In genomic region chrX:45749375-45749774, GRCh38 we compare ENCODE assay signal across 10 cellular contexts.
DNase-seq lines count a peak whose midpoint lies in the region; ATAC-seq, FAIRE-seq and TF ChIP-seq lines count a peak whose summit lies in the region.
"Had no signal": no experiment of that assay in that cellular context is flagged by ENCODE, and none has a peak within 500 bp of the region (broad histone marks: within the 10 kb centered on the region; RNA-seq: fewer than 3 reads in every experiment).

No MANE protein-coding gene starts in this region.

- ATAC-seq in heart left ventricle (peak in 2 of 4 donors; percentile 39 to 55), Right ventricle myocardium inferior (no peak)

- peak overlapping the region; percentile 2 for H3K9ac ChIP-seq in endothelial cell of umbilical vein (replicated peaks; ENCODE audit: extremely low read depth, insufficient read depth, low read length)

- no peak for TF ChIP-seq EP300 in transverse colon (IDR thresholded peaks at IDR 0.05; ENCODE audit: low read depth)

- no peaks in the 10 kb centered on the region for H3K9me2 ChIP-seq in OCI-LY7 (ENCODE audit: insufficient read depth, low read length)

- WGBS in heart left ventricle, 4 donors, result 39 to 56% (median 48%) methylated on average over 4 of the region's 4 CpGs
- WGBS in transverse colon (ENCODE audit: low coverage in 1 of 2), 2 donors, result 40 to 63% methylated on average over 2 to 4 of the region's 4 CpGs

- TF ChIP-seq POLR2A in heart left ventricle (IDR thresholded peaks at IDR 0.05), result no peak
- no peak for TF ChIP-seq POLR2A in endothelial cell of umbilical vein (IDR thresholded peaks at IDR 0.05; ENCODE audit: low read depth, low read length)
- TF ChIP-seq POLR2A in transverse colon (IDR thresholded peaks at IDR 0.05), result no peak

- H3K27me3 ChIP-seq in heart left ventricle (peaks cover 0 to 23% (median 0%) of the 10 kb centered on the region in 9 donors), endothelial cell of umbilical vein (ENCODE audit: control insufficient read depth in 2 of 2, insufficient read depth in 2 of 2, low read length in 2 of 2) (no peaks in the 10 kb centered on the region), transverse colon (no peaks in the 10 kb centered on the region)
- H3K27me3 ChIP-seq: SJCRH30 had no signal

- H4K20me1 ChIP-seq in OCI-LY7 (ENCODE audit: insufficient read depth, low read length) (no peaks in the 10 kb centered on the region), endothelial cell of umbilical vein (replicated peaks; ENCODE audit: control insufficient read depth, extremely low read depth, insufficient read depth, low read length) (no peaks in the 10 kb centered on the region)

- in situ Hi-C loops in transverse colon (cut with MboI; ENCODE audit: low pct_ligation_motif_present in 1 of 4, low pct_unique_long_range_greater_than_20kb in 1 of 4, low sequenced_read_pairs in 3 of 4), result no loop called here

- CTCF ChIA-PET in OCI-LY7 (lab: Charles Lee; ENCODE audit: unreplicated experiment), result no interaction called here
- CTCF ChIA-PET in endothelial cell of umbilical vein (lab: Charles Lee), result interaction anchor here (0.6 to 2.1 kb wide), 5 partner anchors 9 to 427 kb away, joined by 3 to 9 read pairs (median 3); no protein-coding TSS in a partner anchor

- BruUV-seq in OCI-LY7 (replicated peaks; lab: Mats Ljungman, UMichigan) (no TSS peak), endothelial cell of umbilical vein (replicated peaks; lab: Mats Ljungman, UMichigan) (no TSS peak)

- no peak for DNase-seq in heart left ventricle
- DNase-seq in Right ventricle myocardium inferior (ENCODE audit: missing footprints), result no peak
- DNase-seq in OCI-LY7 (ENCODE audit: low spot score), result no peak
- DNase-seq in endothelial cell of umbilical vein (ENCODE audit: low read depth, low spot score), result peak; percentile 43
- no peak for DNase-seq in transverse colon
- DNase-seq in posterior vena cava (ENCODE audit: low spot score), result no peak
- no peak for DNase-seq in T-helper 2 cell
- DNase-seq in occipital lobe (lab: John Stamatoyannopoulos, UW), result no peak
- DNase-seq: activated naive CD4-positive, alpha-beta T cell treated with anti-CD3 and anti-CD28 coated beads, Interleukin-2, amount 10 ng/mL, durations not matched to agents 7 days and 5 days; SJCRH30 had no signal

- H3K27ac ChIP-seq in heart left ventricle, result peak overlapping the region in 11 of 12 donors; percentile 22 to 79 (median 67)
- no peak overlapping the region for H3K27ac ChIP-seq in OCI-LY7 (ENCODE audit: low read depth, low read length, poor library complexity, severe bottlenecking)
- H3K27ac ChIP-seq in endothelial cell of umbilical vein (ENCODE audit: insufficient read depth, low read depth, low read length), result peak overlapping the region; percentile 26
- no peak overlapping the region for H3K27ac ChIP-seq in transverse colon
- H3K27ac ChIP-seq: SJCRH30 had no signal

- H2AFZ ChIP-seq in OCI-LY7 (ENCODE audit: low read length) (no peak overlapping the region), endothelial cell of umbilical vein (ENCODE audit: low read depth, low read length) (no peak overlapping the region)

- H3K36me3 ChIP-seq in heart left ventricle, result peaks cover 0 to 19% (median 9%) of the 10 kb centered on the region in 9 donors
- no peaks in the 10 kb centered on the region for H3K36me3 ChIP-seq in OCI-LY7 (ENCODE audit: insufficient read depth, low read length)
- peaks cover 5 to 24% of the 10 kb centered on the region in 2 experiments for H3K36me3 ChIP-seq in endothelial cell of umbilical vein (ENCODE audit: control insufficient read depth in 2 of 2, extremely low read depth in 1 of 2, insufficient read depth in 2 of 2, low read length in 2 of 2)
- H3K36me3 ChIP-seq in transverse colon, result no peaks in the 10 kb centered on the region
- H3K36me3 ChIP-seq: SJCRH30 had no signal

- no peaks in the 10 kb centered on the region for H3K9me3 ChIP-seq in heart left ventricle
- H3K9me3 ChIP-seq in OCI-LY7 (ENCODE audit: low read length), result no peaks in the 10 kb centered on the region
- H3K9me3 ChIP-seq in endothelial cell of umbilical vein (replicated peaks; ENCODE audit: control insufficient read depth, insufficient read depth, low read length), result no peaks in the 10 kb centered on the region
- no peaks in the 10 kb centered on the region for H3K9me3 ChIP-seq in transverse colon
- H3K9me3 ChIP-seq: SJCRH30 had no signal

- H3K4me1 ChIP-seq in heart left ventricle (peaks cover 0 to 23% (median 3%) of the 10 kb centered on the region in 12 donors), OCI-LY7 (ENCODE audit: insufficient read depth, low read length, poor library complexity, severe bottlenecking) (no peaks in the 10 kb centered on the region), endothelial cell of umbilical vein (ENCODE audit: control insufficient read depth, extremely low read depth, insufficient read depth, low read length) (peaks cover 45% of the 10 kb centered on the region), transverse colon (no peaks in the 10 kb centered on the region)
- H3K4me1 ChIP-seq: SJCRH30 had no signal

- dilution Hi-C loops in endothelial cell of umbilical vein (cut with MboI; ENCODE audit: extremely low pct_ligation_motif_present, low sequenced_read_pairs), result no loop called here

- TF ChIP-seq CTCF in heart left ventricle (IDR thresholded peaks at IDR 0.05) (peak in 10 of 12 donors; percentile 5 to 48 (median 29)), OCI-LY7 (conservative IDR thresholded peaks at IDR 0.05; ENCODE audit: low read length) (0 out of 2 replicates have a peak, but pooled peaks have one; percentile 29), endothelial cell of umbilical vein (IDR thresholded peaks at IDR 0.05; ENCODE audit: extremely low read depth in 1 of 2, insufficient read depth in 1 of 2, low read depth in 1 of 2, low read length in 2 of 2) (no peak), transverse colon (IDR thresholded peaks at IDR 0.05) (peak; percentile 16 to 30 (median 21))

- peak; percentile 4 for FAIRE-seq in endothelial cell of umbilical vein (lab: Jason Lieb, UNC)

- intact Hi-C loops in heart left ventricle (cut with DNase I), result loop anchor here in 8 of 10 donors (2.0 to 10.0 kb wide), 5 partner anchors 48 to 425 kb away; no protein-coding TSS in a partner anchor
- intact Hi-C loops in Right ventricle myocardium inferior (cut with DNase I), result loop anchor here (5.0 kb wide), 1 partner anchor 427 kb away; no protein-coding TSS in a partner anchor
- intact Hi-C loops in OCI-LY7 (cut with micrococcal nuclease; ENCODE audit: unreplicated experiment), result no loop called here
- intact Hi-C loops in endothelial cell of umbilical vein (cut with micrococcal nuclease), result loop anchor here (1.0 kb wide), 1 partner anchor 234 kb away; no protein-coding TSS in a partner anchor
- intact Hi-C loops in transverse colon (cut with DNase I; ENCODE audit: low total_unique reads), result no loop called here
- intact Hi-C loops in posterior vena cava (cut with DNase I), result no loop called here

- H3K4me2 ChIP-seq in OCI-LY7 (ENCODE audit: low read length) (no peak overlapping the region), endothelial cell of umbilical vein (ENCODE audit: insufficient read depth, low read length) (peak overlapping the region; percentile 12)

- H3K79me2 ChIP-seq in OCI-LY7 (ENCODE audit: insufficient read depth, low read depth, low read length) (no peaks in the 10 kb centered on the region), endothelial cell of umbilical vein (ENCODE audit: control insufficient read depth, insufficient read depth, low read length) (peaks cover 73% of the 10 kb centered on the region)

- POLR2A ChIA-PET in OCI-LY7 (lab: Charles Lee) (no interaction called here), endothelial cell of umbilical vein (lab: Charles Lee) (no interaction called here)

- H3K4me3 ChIP-seq in heart left ventricle (peak overlapping the region in 8 of 12 donors; percentile 35 to 49 (median 41)), OCI-LY7 (ENCODE audit: low read depth, low read length, poor library complexity, severe bottlenecking) (no peak overlapping the region), endothelial cell of umbilical vein (replicated peaks in 1 of 3; ENCODE audit: insufficient read depth in 1 of 3, low read depth in 1 of 3, low read length in 3 of 3) (no peak overlapping the region), transverse colon (no peak overlapping the region)
- H3K4me3 ChIP-seq: SJCRH30 had no signal

- H3K9me1 ChIP-seq in endothelial cell of umbilical vein (replicated peaks; ENCODE audit: control insufficient read depth, extremely low read depth, insufficient read depth, low read length), result no peaks in the 10 kb centered on the region

TF ChIP-seq in endothelial cell of umbilical vein, 7 proteins besides CTCF, POLR2A, EP300 and RAD21:
- TF ChIP-seq EZH2 (IDR thresholded peaks at IDR 0.05; ENCODE audit: borderline replicate concordance, low read depth, low read length, severe bottlenecking) (no peak), POLR2AphosphoS5 (IDR thresholded peaks at IDR 0.05; ENCODE audit: insufficient read depth, low read depth, low read length) (no peak), FOS (IDR thresholded peaks at IDR 0.05; ENCODE audit: borderline replicate concordance, insufficient read depth, low read length) (no peak), MAX (IDR thresholded peaks at IDR 0.05; ENCODE audit: insufficient read depth, insufficient read length) (no peak), JUN (IDR thresholded peaks at IDR 0.05; ENCODE audit: borderline replicate concordance, insufficient read depth, insufficient read length, low read depth) (no peak)
TF ChIP-seq in endothelial cell of umbilical vein: peak in this region for 0.

Comparison
In these comparisons a context has a peak if more than half of its experiments do, and no peak if none do; other contexts are left out.
1. H3K27ac ChIP-seq: peak in heart left ventricle (11 of 12) and endothelial cell of umbilical vein (single experiment); none in OCI-LY7 (single experiment) and transverse colon (0 of 4).
2. H3K4me3 ChIP-seq: peak in heart left ventricle (8 of 12); none in OCI-LY7 (single experiment), endothelial cell of umbilical vein (0 of 3) and transverse colon (0 of 4).
3. CTCF ChIP-seq: peak in heart left ventricle (10 of 12), OCI-LY7 (single experiment) and transverse colon (5 of 5); none in endothelial cell of umbilical vein (0 of 2).
4. intact Hi-C loops: an anchor here in heart left ventricle (2.0 to 10.0 kb wide), Right ventricle myocardium inferior (5.0 kb wide) and endothelial cell of umbilical vein (1.0 kb wide); none called in OCI-LY7, transverse colon and posterior vena cava.